Comparison of ENCODE assay signal across 14 cellular contexts in genomic region chr19:10516064-10516385, GRCh38. TPM values are rescaled to one million over a fixed set of nuclear protein-coding genes. Genes with fewer than 3 reads are reported as not detected.
DNase-seq lines count a peak whose midpoint lies in the region; ATAC-seq and TF ChIP-seq lines count a peak whose summit lies in the region.
"Had no signal": no experiment of that assay in that cellular context is flagged by ENCODE, and none has a peak within 500 bp of the region (broad histone marks: within the 10 kb centered on the region; RNA-seq: fewer than 3 reads in every experiment).

No MANE protein-coding gene starts in this region.

- H3K9me3 ChIP-seq in lower lobe of right lung (no peaks in the 10 kb centered on the region), left ventricle myocardium inferior (replicated peaks) (no peaks in the 10 kb centered on the region)
- H3K9me3 ChIP-seq: prostate gland had no signal

- H3K27me3 Mint-ChIP-seq in activated T-cell treated with anti-CD3 and anti-CD28 coated beads, Interleukin-2, amount 50 U/mL, for 24 hours = peaks cover 68% of the 10 kb centered on the region
- H3K27me3 Mint-ChIP-seq in WTC11 (ENCODE audit: low read depth) = peaks cover 79% of the 10 kb centered on the region
- peaks cover 39 to 74% (median 74%) of the 10 kb centered on the region in 3 donors for H3K27me3 Mint-ChIP-seq in immature natural killer cell (ENCODE audit: low read depth in 3 of 3)

- no peak for TF ChIP-seq CTCF in WTC11 (IDR thresholded peaks at IDR 0.05)
- no peak for TF ChIP-seq CTCF in lower lobe of right lung (IDR thresholded peaks at IDR 0.05)
- TF ChIP-seq CTCF in left ventricle myocardium inferior (IDR thresholded peaks at IDR 0.05; ENCODE audit: borderline replicate concordance) = no peak

- H3K27ac ChIP-seq in substantia nigra (ENCODE audit: low read depth, low read length, poor library complexity, severe bottlenecking) = peak overlapping the region; percentile 100
- no peak overlapping the region for H3K27ac ChIP-seq in lower lobe of right lung
- H3K27ac ChIP-seq in left ventricle myocardium inferior (replicated peaks) = no peak overlapping the region
- H3K27ac ChIP-seq: prostate gland had no signal

- POLR2A ChIA-PET in WTC11 (lab: Charles Lee) = interaction anchor here (0.7 kb wide), 1 partner anchor 22 kb away, joined by 4 read pairs; no protein-coding TSS in a partner anchor

- H3K4me3 ChIP-seq in lower lobe of right lung (no peak overlapping the region), left ventricle myocardium inferior (no peak overlapping the region)

- peaks cover 29% of the 10 kb centered on the region for H3K4me1 Mint-ChIP-seq in activated T-cell treated with anti-CD3 and anti-CD28 coated beads, Interleukin-2, amount 50 U/mL, for 24 hours (ENCODE audit: low read depth)
- H3K4me1 Mint-ChIP-seq in WTC11 = peaks cover 35% of the 10 kb centered on the region
- peaks cover 54 to 62% of the 10 kb centered on the region in 2 donors for H3K4me1 Mint-ChIP-seq in immature natural killer cell

- intact Hi-C loops in lower lobe of right lung (cut with DNase I) = no loop called here
- intact Hi-C loops in left ventricle myocardium inferior (cut with micrococcal nuclease) = no loop called here
- intact Hi-C loops in posterior vena cava (cut with DNase I) = no loop called here

- H3K36me3 Mint-ChIP-seq in activated T-cell treated with anti-CD3 and anti-CD28 coated beads, Interleukin-2, amount 50 U/mL, for 24 hours (ENCODE audit: low read depth) = no peaks in the 10 kb centered on the region
- peaks cover 8% of the 10 kb centered on the region; the same call in 1 of the 2 replicates for H3K36me3 Mint-ChIP-seq in WTC11
- H3K36me3 Mint-ChIP-seq in immature natural killer cell = peaks cover 26 to 34% (median 30%) of the 10 kb centered on the region in 3 donors
- H3K36me3 Mint-ChIP-seq: mesothelial cell of epicardium had no signal

- no peak overlapping the region for H3K27ac Mint-ChIP-seq in activated T-cell treated with anti-CD3 and anti-CD28 coated beads, Interleukin-2, amount 50 U/mL, for 24 hours
- H3K27ac Mint-ChIP-seq in WTC11 = no peak overlapping the region
- H3K27ac Mint-ChIP-seq in immature natural killer cell = peak overlapping the region; percentile 96 to 99 (median 98)
- H3K27ac Mint-ChIP-seq: activated naive CD4-positive, alpha-beta T cell treated with anti-CD3 and anti-CD28 coated beads for 36 hours had no signal

- H3K4me1 ChIP-seq in lower lobe of right lung (peaks cover 30% of the 10 kb centered on the region), left ventricle myocardium inferior (peaks cover 36% of the 10 kb centered on the region)
- H3K4me1 ChIP-seq: prostate gland had no signal

- DNase-seq in activated T-cell treated with anti-CD3 and anti-CD28 coated beads, Interleukin-2, amount 50 U/mL, for 24 hours = no peak
- no peak for DNase-seq in activated T-cell treated with anti-CD3 and anti-CD28 coated beads, Interleukin-2, amount 50 U/mL, for 1 hour
- no peak for DNase-seq in WTC11 (ENCODE audit: low spot score)
- DNase-seq in immature natural killer cell = peak; percentile 91 to 93 (median 92)
- peak in 1 of 49 donors; percentile 22 for DNase-seq in substantia nigra (lab: John Stamatoyannopoulos, UW)
- no peak for DNase-seq in lower lobe of right lung
- DNase-seq in left ventricle myocardium inferior = no peak
- DNase-seq in posterior vena cava (ENCODE audit: low spot score) = no peak
- DNase-seq: activated CD4-positive, alpha-beta T cell treated with anti-CD3 and anti-CD28 coated beads, Interleukin-2, amount 50 U/mL, for 1 hour; activated naive CD4-positive, alpha-beta T cell treated with anti-CD3 and anti-CD28 coated beads for 36 hours; Kasumi-1; NCI-H510A had no signal

- ATAC-seq in WTC11 (no peak), lower lobe of right lung (no peak)

- H3K9me3 Mint-ChIP-seq in activated T-cell treated with anti-CD3 and anti-CD28 coated beads, Interleukin-2, amount 50 U/mL, for 24 hours = no peaks in the 10 kb centered on the region
- H3K9me3 Mint-ChIP-seq in WTC11 (no peaks in the 10 kb centered on the region), immature natural killer cell (no peaks in the 10 kb centered on the region)
- H3K9me3 Mint-ChIP-seq: activated naive CD4-positive, alpha-beta T cell treated with anti-CD3 and anti-CD28 coated beads for 36 hours; mesothelial cell of epicardium had no signal

- CTCF ChIA-PET in WTC11 (lab: Charles Lee) = interaction anchor here (1.2 to 3.3 kb wide), 5 partner anchors 8 to 184 kb away, joined by 3 to 19 read pairs (median 4); partner anchors contain the start of gene QTRT1

- H3K27me3 ChIP-seq in lower lobe of right lung (ENCODE audit: low read depth) (peaks cover 85% of the 10 kb centered on the region), left ventricle myocardium inferior (ENCODE audit: low read depth) (peaks cover 99% of the 10 kb centered on the region)

- H3K4me3 Mint-ChIP-seq in activated T-cell treated with anti-CD3 and anti-CD28 coated beads, Interleukin-2, amount 50 U/mL, for 24 hours = peak overlapping the region; percentile 0
- peak overlapping the region; percentile 71 for H3K4me3 Mint-ChIP-seq in WTC11
- peak overlapping the region; percentile 90 to 94 (median 93) for H3K4me3 Mint-ChIP-seq in immature natural killer cell

- H3K36me3 ChIP-seq in lower lobe of right lung = no peaks in the 10 kb centered on the region
- H3K36me3 ChIP-seq in left ventricle myocardium inferior = no peaks in the 10 kb centered on the region
- H3K36me3 ChIP-seq: prostate gland had no signal

TF ChIP-seq in WTC11, 78 proteins besides CTCF, POLR2A, EP300 and RAD21 (continues in another document):
- no peak for TF ChIP-seq MAX (CRISPR knock-in tag; IDR thresholded peaks at IDR 0.05)
- no peak for TF ChIP-seq ZNF396 (CRISPR knock-in tag; IDR thresholded peaks at IDR 0.05; ENCODE audit: borderline replicate concordance)
- TF ChIP-seq KAT7 (CRISPR knock-in tag; IDR thresholded peaks at IDR 0.05; ENCODE audit: borderline replicate concordance) = no peak
- no peak for TF ChIP-seq SMAD3 (CRISPR knock-in tag; IDR thresholded peaks at IDR 0.05; ENCODE audit: borderline replicate concordance)
- TF ChIP-seq E2F1 (CRISPR knock-in tag; IDR thresholded peaks at IDR 0.05) = no peak
- TF ChIP-seq CREB1 (CRISPR knock-in tag; IDR thresholded peaks at IDR 0.05) = no peak
- TF ChIP-seq, protein P1, sequence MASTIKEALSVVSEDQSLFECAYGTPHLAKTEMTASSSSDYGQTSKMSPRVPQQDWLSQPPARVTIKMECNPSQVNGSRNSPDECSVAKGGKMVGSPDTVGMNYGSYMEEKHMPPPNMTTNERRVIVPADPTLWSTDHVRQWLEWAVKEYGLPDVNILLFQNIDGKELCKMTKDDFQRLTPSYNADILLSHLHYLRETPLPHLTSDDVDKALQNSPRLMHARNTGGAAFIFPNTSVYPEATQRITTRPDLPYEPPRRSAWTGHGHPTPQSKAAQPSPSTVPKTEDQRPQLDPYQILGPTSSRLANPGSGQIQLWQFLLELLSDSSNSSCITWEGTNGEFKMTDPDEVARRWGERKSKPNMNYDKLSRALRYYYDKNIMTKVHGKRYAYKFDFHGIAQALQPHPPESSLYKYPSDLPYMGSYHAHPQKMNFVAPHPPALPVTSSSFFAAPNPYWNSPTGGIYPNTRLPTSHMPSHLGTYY (CRISPR knock-in tag; IDR thresholded peaks at IDR 0.05) = no peak
- TF ChIP-seq ATF1 (CRISPR knock-in tag; IDR thresholded peaks at IDR 0.05) = no peak

RNA-seq across cellular contexts. Expression of gene S1PR5, which starts 1.2 kb away (rescaled TPM):
- 3.8 to 5.4 TPM (median 4.1 TPM) in 3 replicates for total RNA-seq in WTC11 (2021)
- 100 to 1,000 TPM; 383 to 659 (median 399) TPM for polyA plus RNA-seq in immature natural killer cell
- total RNA-seq in lower lobe of right lung = 2.4 TPM
- 0.11 TPM for total RNA-seq in left ventricle myocardium inferior
- total RNA-seq in posterior vena cava = not detected
- total RNA-seq: activated naive CD4-positive, alpha-beta T cell treated with anti-CD3 and anti-CD28 coated beads for 36 hours had no signal

RNA-seq across cellular contexts. Expression of gene KEAP1, which starts 12.9 kb away (rescaled TPM):
- total RNA-seq in WTC11 (2021) = 65.1 to 74.9 TPM (median 68.7 TPM) in 3 replicates
- 10 to 100 TPM; 49.2 to 86.9 (median 71.6) TPM for polyA plus RNA-seq in immature natural killer cell
- 67.5 TPM for total RNA-seq in lower lobe of right lung
- total RNA-seq in left ventricle myocardium inferior = 74.5 TPM
- total RNA-seq in posterior vena cava = 10 to 100 TPM; 37.4 to 48.1 TPM

RNA-seq across cellular contexts. Expression of gene ATG4D, which starts 27.7 kb away (rescaled TPM):
- total RNA-seq in WTC11 (2021) (50.3 to 59.4 TPM (median 53.8 TPM) in 3 replicates), lower lobe of right lung (22.9 TPM), left ventricle myocardium inferior (48.7 TPM), posterior vena cava (10 to 100 TPM; 14.2 to 14.8 TPM)
- polyA plus RNA-seq in immature natural killer cell = 10 to 100 TPM; 13.9 to 42.1 (median 16.1) TPM

RNA-seq across cellular contexts. Expression of gene KRI1, which starts 49.8 kb away (rescaled TPM):
- total RNA-seq in WTC11 (2021) (43.6 to 50.9 TPM (median 49.3 TPM) in 3 replicates), lower lobe of right lung (25.2 TPM), left ventricle myocardium inferior (10.2 TPM), posterior vena cava (10 to 100 TPM; 15.1 to 16.5 TPM)
- 10 to 100 TPM in 2 of 3 donors, 1 to 10 TPM in 1; 5.7 to 44.4 (median 10.1) TPM for polyA plus RNA-seq in immature natural killer cell

RNA-seq across cellular contexts. Expression of gene CDKN2D, which starts 52.8 kb away (rescaled TPM):
- total RNA-seq in WTC11 (2021) = 2.1 to 3.3 TPM (median 2.5 TPM) in 3 replicates
- 100 to 1,000 TPM; 253 to 474 (median 308) TPM for polyA plus RNA-seq in immature natural killer cell
- total RNA-seq in lower lobe of right lung = 13.1 TPM
- total RNA-seq in left ventricle myocardium inferior = 9.4 TPM
- total RNA-seq in posterior vena cava = 10 to 100 TPM in 1 of 2 donors, 1 to 10 TPM in 1; 8.1 to 15.0 TPM

Comparison
In these comparisons a context has a peak if more than half of its experiments do, and no peak if none do; other contexts are left out.
1. DNase-seq: peak in immature natural killer cell (3 of 3); none in activated T-cell treated with anti-CD3 and anti-CD28 coated beads, Interleukin-2, amount 50 U/mL, for 24 hours (single experiment), activated T-cell treated with anti-CD3 and anti-CD28 coated beads, Interleukin-2, amount 50 U/mL, for 1 hour (single experiment), WTC11 (single experiment), lower lobe of right lung (single experiment), left ventricle myocardium inferior (single experiment) and posterior vena cava (single experiment).
2. H3K27ac Mint-ChIP-seq: peak in immature natural killer cell (6 of 6); none in activated T-cell treated with anti-CD3 and anti-CD28 coated beads, Interleukin-2, amount 50 U/mL, for 24 hours (single experiment) and WTC11 (single experiment).
3. H3K4me3 Mint-ChIP-seq: peak in every context shown above with its lines; median percentile 93 in immature natural killer cell; 71 in WTC11; 0 in activated T-cell treated with anti-CD3 and anti-CD28 coated beads, Interleukin-2, amount 50 U/mL, for 24 hours.